In the genomic region with DNA sequence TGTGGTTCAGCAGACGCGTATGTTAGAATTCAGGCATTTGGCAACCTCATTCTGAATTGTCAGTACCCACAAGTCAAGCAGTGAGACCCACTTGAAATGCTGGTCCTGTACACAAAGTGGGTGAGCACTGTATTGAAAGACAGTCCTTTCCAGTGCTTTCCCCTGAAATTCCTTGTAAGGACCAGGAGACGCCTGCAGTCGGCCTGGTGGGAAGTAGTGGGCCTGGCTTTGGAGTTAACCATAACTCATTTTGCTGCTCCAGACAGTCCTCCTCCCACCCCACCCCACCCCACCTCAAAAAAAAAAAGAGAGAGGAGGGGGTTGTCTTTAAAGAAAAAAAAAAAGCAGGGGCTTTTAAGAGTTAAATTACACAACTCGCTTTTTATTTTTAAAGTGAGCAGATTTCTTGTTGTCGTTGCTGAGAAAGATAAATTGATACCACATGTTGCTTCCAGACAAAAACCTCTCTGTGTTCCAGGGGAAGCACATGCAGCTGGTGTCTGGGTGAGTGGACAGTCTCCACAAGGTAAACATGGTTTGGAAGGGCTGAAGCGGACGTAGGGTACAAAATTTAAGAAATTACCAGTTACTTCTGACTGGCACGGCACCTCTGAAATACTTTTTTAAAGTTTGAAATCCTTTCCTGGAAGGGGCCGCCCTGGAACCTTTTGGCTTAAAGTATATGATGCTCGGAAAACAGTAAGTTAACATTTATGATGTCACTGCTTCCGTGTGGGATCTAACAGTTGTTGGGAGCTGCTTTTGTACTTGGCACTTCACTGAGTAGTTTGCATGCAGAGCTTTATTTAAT, we compare ENCODE assay signal across 11 cellular contexts.
DNase-seq lines count a peak whose midpoint lies in the region; ATAC-seq and TF ChIP-seq lines count a peak whose summit lies in the region.
"Had no signal": no experiment of that assay in that cellular context is flagged by ENCODE, and none has a peak within 500 bp of the region (broad histone marks: within the 10 kb centered on the region; RNA-seq: fewer than 3 reads in every experiment).

No MANE protein-coding gene starts in this region.

- no peak for TF ChIP-seq CTCF in cardiac fibroblast (IDR thresholded peaks at IDR 0.05; ENCODE audit: low read depth, low read length)
- no peak for TF ChIP-seq CTCF in lung (IDR thresholded peaks at IDR 0.05; ENCODE audit: control extremely low read depth, extremely low read depth)
- TF ChIP-seq CTCF in GM20000 (IDR thresholded peaks at IDR 0.05; ENCODE audit: extremely low read depth, missing control alignments): no peak
- TF ChIP-seq CTCF in CD14-positive monocyte (IDR thresholded peaks at IDR 0.05): no peak

- ATAC-seq in lung (ENCODE audit: insufficient read depth, low FRiP score) (no peak), GM18873 (IDR thresholded peaks at IDR 0.05; ENCODE audit: low FRiP score, unreplicated experiment) (no peak)
- ATAC-seq: GM12878 had no signal

- H3K27me3 ChIP-seq in lung (ENCODE audit: control insufficient read depth, insufficient read depth): no peaks in the 10 kb centered on the region
- H3K27me3 ChIP-seq: neutrophil had no signal

- H3K9me3 Mint-ChIP-seq in activated CD4-positive, alpha-beta T cell treated with anti-CD3 and anti-CD28 coated beads, Interleukin-2, amount 10 ng/mL, durations not matched to agents 24 days and 14 days: no peaks in the 10 kb centered on the region
- H3K9me3 Mint-ChIP-seq in CD14-positive monocyte: no peaks in the 10 kb centered on the region

- H3K4me3 Mint-ChIP-seq in activated CD4-positive, alpha-beta T cell treated with anti-CD3 and anti-CD28 coated beads, Interleukin-2, amount 10 ng/mL, durations not matched to agents 24 days and 14 days: no peak overlapping the region
- no peak overlapping the region for H3K4me3 Mint-ChIP-seq in CD14-positive monocyte

- H3K27ac Mint-ChIP-seq in activated CD4-positive, alpha-beta T cell treated with anti-CD3 and anti-CD28 coated beads, Interleukin-2, amount 10 ng/mL, durations not matched to agents 24 days and 14 days: no peak overlapping the region
- H3K27ac Mint-ChIP-seq in CD14-positive monocyte: no peak overlapping the region

- H3K9me3 ChIP-seq in lung (ENCODE audit: control insufficient read depth in 2 of 2, insufficient read depth in 1 of 2, low read length in 1 of 2): no peaks in the 10 kb centered on the region
- H3K9me3 ChIP-seq: neutrophil had no signal

- H3K36me3 Mint-ChIP-seq in activated CD4-positive, alpha-beta T cell treated with anti-CD3 and anti-CD28 coated beads, Interleukin-2, amount 10 ng/mL, durations not matched to agents 24 days and 14 days (ENCODE audit: low read depth): no peaks in the 10 kb centered on the region
- H3K36me3 Mint-ChIP-seq in CD14-positive monocyte: peaks cover 6 to 28% of the 10 kb centered on the region in 2 donors

- H3K4me3 ChIP-seq in cardiac fibroblast (replicated peaks in 1 of 2; ENCODE audit: low read depth in 2 of 2, low read length in 2 of 2): peak overlapping the region in 1 of 2 donors; percentile 20
- H3K4me3 ChIP-seq in lung: no peak overlapping the region
- H3K4me3 ChIP-seq: GM12878 had no signal

- intact Hi-C loops in activated CD4-positive, alpha-beta T cell treated with anti-CD3 and anti-CD28 coated beads, Interleukin-2, amount 10 ng/mL, durations not matched to agents 24 days and 14 days (cut with micrococcal nuclease): no loop called here
- intact Hi-C loops in CD14-positive monocyte (cut with micrococcal nuclease): loop anchor here in 1 of 2 donors (5.0 to 10.0 kb wide), 2 partner anchors 34 to 129 kb away; no protein-coding TSS in a partner anchor

- no peaks in the 10 kb centered on the region for H3K36me3 ChIP-seq in lung (ENCODE audit: control insufficient read depth in 2 of 2, insufficient read depth in 2 of 2, low read length in 2 of 2)
- H3K36me3 ChIP-seq: neutrophil had no signal

- peak in 2 of 3 experiments; percentile 57 to 82 for DNase-seq in NCI-H1417 (lab: John Stamatoyannopoulos, UW)
- DNase-seq in cardiac fibroblast (ENCODE audit: low read depth in 2 of 2): peak; percentile 77 to 95
- no peak for DNase-seq in lung (ENCODE audit: low spot score)
- DNase-seq in GM20000 (ENCODE audit: low spot score): no peak
- no peak for DNase-seq in activated CD4-positive, alpha-beta T cell treated with anti-CD3 and anti-CD28 coated beads, Interleukin-2, amount 10 ng/mL, durations not matched to agents 24 days and 14 days
- no peak for DNase-seq in CD14-positive monocyte (ENCODE audit: low spot score)
- DNase-seq: MM.1S had no signal

- 64 to 84% methylated on average over 12 of the region's 12 CpGs for WGBS in lung, 2 donors

- H3K4me1 Mint-ChIP-seq in activated CD4-positive, alpha-beta T cell treated with anti-CD3 and anti-CD28 coated beads, Interleukin-2, amount 10 ng/mL, durations not matched to agents 24 days and 14 days: peaks cover 4% of the 10 kb centered on the region
- H3K4me1 Mint-ChIP-seq in CD14-positive monocyte: peaks cover 36% of the 10 kb centered on the region

- H3K4me1 ChIP-seq in lung (ENCODE audit: control insufficient read depth in 2 of 2, insufficient read depth in 2 of 2, low read length in 2 of 2): peaks cover 15 to 59% of the 10 kb centered on the region in 2 donors

- H3K27ac ChIP-seq in lung (ENCODE audit: low read depth in 1 of 2, low read length in 1 of 2): peak overlapping the region; percentile 62 to 79
- peak overlapping the region; percentile 52 for H3K27ac ChIP-seq in temporal lobe (ENCODE audit: low read depth, low read length)

- no peaks in the 10 kb centered on the region for H3K27me3 Mint-ChIP-seq in activated CD4-positive, alpha-beta T cell treated with anti-CD3 and anti-CD28 coated beads, Interleukin-2, amount 10 ng/mL, durations not matched to agents 24 days and 14 days
- no peaks in the 10 kb centered on the region for H3K27me3 Mint-ChIP-seq in CD14-positive monocyte (ENCODE audit: low read depth in 3 of 3)

Comparison
In these comparisons a context has a peak if more than half of its experiments do, and no peak if none do; other contexts are left out.
1. DNase-seq: peak in NCI-H1417 (2 of 3) and cardiac fibroblast (2 of 2); none in lung (single experiment), GM20000 (single experiment), activated CD4-positive, alpha-beta T cell treated with anti-CD3 and anti-CD28 coated beads, Interleukin-2, amount 10 ng/mL, durations not matched to agents 24 days and 14 days (single experiment) and CD14-positive monocyte (single experiment).